ENCODE assay signal across 26 cellular contexts in the genomic region with DNA sequence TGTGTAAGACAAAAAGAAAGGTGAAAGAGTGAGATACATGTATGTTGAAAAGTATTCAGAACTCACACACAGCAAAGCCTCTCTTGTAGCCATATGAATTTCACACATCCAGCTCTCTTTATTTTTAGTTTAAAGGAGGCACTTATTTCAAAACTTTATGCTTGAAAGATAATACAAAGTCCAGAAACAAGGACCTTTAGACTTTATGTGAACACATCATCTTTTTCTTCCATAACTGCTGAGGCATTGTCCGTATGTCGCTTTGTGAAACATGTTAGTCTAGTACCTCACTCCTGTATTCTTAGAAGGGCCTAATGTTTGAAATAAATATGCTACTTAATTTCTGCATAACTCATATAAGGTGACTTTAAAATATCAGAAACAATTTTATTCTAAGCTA.
"Had no signal": no experiment of that assay in that cellular context is flagged by ENCODE, and none has a peak within 500 bp of the region (broad histone marks: within the 10 kb centered on the region; RNA-seq: fewer than 3 reads in every experiment).

No MANE protein-coding gene starts in this region.

- H3K27ac Mint-ChIP-seq: naive thymus-derived CD8-positive, alpha-beta T cell; natural killer cell treated with Interleukin-12 subunit alpha and Interleukin-12 subunit beta and Interleukin-15 and Interleukin-18, amount 100 ng/mL, for 72 hours; nephron progenitor cell; stimulated activated effector memory CD8-positive, alpha-beta T cell treated with anti-CD3 and anti-CD28 coated beads, Interleukin-12 subunit alpha, Interleukin-12 subunit beta, amount 100 ng/mL, for 72 hours; stimulated activated naive B cell treated with anti-CD40 and anti-IgM and Interleukin-4, amounts not matched to agents 10 μg/mL and 1 μg/mL and 100 μg/mL, for 72 hours; stimulated activated naive CD8-positive, alpha-beta T cell treated with anti-CD3 and anti-CD28 coated beads, Interleukin-15, Interleukin-2, amounts not matched to agents 100 ng/mL and 50 ng/mL, for 24 hours had no signal

- H3K36me3 ChIP-seq: neutrophil, pancreas, stomach, thoracic aorta, thyroid gland, tibial nerve, upper lobe of left lung, vagina had no signal

- H3K27ac ChIP-seq: neutrophil, pancreas, psoas muscle, skin epidermis, stomach, thoracic aorta, thyroid gland, tibial nerve, upper lobe of left lung, vagina had no signal

- H3K4me3 ChIP-seq: pancreas, psoas muscle, skin epidermis, stomach, thoracic aorta, thyroid gland, tibial nerve, upper lobe of left lung, vagina had no signal

- H3K27me3 ChIP-seq: neutrophil, pancreas, stomach, thyroid gland, tibial nerve, upper lobe of left lung, vagina had no signal

- DNase-seq: naive thymus-derived CD8-positive, alpha-beta T cell; nephron progenitor cell; nucleus accumbens; pancreas; psoas muscle; right cardiac atrium; stimulated activated CD4-positive, alpha-beta T cell treated with anti-CD3 and anti-CD28 coated beads, Interleukin-15, amount 100 ng/mL, for 24 hours; stimulated activated CD4-positive, alpha-beta T cell treated with anti-CD3 and anti-CD28 coated beads, Interleukin-2, amount 100 ng/mL, for 24 hours; stimulated activated CD4-positive, alpha-beta T cell treated with anti-CD3 and anti-CD28 coated beads, Interleukin-2, amount 100 ng/mL, for 48 hours; stimulated activated CD4-positive, alpha-beta T cell treated with anti-CD3 and anti-CD28 coated beads, Interleukin-4, amount 100 ng/mL, for 24 hours; stimulated activated naive B cell treated with anti-CD40 and anti-IgM and Interleukin-4, amounts not matched to agents 10 μg/mL and 1 μg/mL and 100 μg/mL, for 72 hours; stimulated activated naive CD4-positive, alpha-beta T cell treated with Interleukin-2 at 50 U/mL for 16 hours; stomach; thyroid gland; upper lobe of left lung had no signal

- FAIRE-seq: pancreas, urothelium cell line had no signal

- ATAC-seq: naive thymus-derived CD8-positive, alpha-beta T cell; natural killer cell treated with Interleukin-12 subunit alpha and Interleukin-12 subunit beta and Interleukin-15 and Interleukin-18, amount 100 ng/mL, for 72 hours; pancreas; psoas muscle; right cardiac atrium; sciatic nerve; stimulated activated effector memory CD8-positive, alpha-beta T cell treated with anti-CD3 and anti-CD28 coated beads, Interleukin-12 subunit alpha, Interleukin-12 subunit beta, amount 100 ng/mL, for 72 hours; stimulated activated naive B cell treated with anti-CD40 and anti-IgM and Interleukin-4, amounts not matched to agents 10 μg/mL and 1 μg/mL and 100 μg/mL, for 72 hours had no signal

- H3K4me1 ChIP-seq: pancreas, psoas muscle, thyroid gland, tibial nerve, upper lobe of left lung, vagina had no signal

- H3K4me3 Mint-ChIP-seq: naive thymus-derived CD8-positive, alpha-beta T cell; natural killer cell treated with Interleukin-12 subunit alpha and Interleukin-12 subunit beta and Interleukin-15 and Interleukin-18, amount 100 ng/mL, for 72 hours; nephron progenitor cell; neural crest cell; stimulated activated effector memory CD8-positive, alpha-beta T cell treated with anti-CD3 and anti-CD28 coated beads, Interleukin-12 subunit alpha, Interleukin-12 subunit beta, amount 100 ng/mL, for 72 hours; stimulated activated naive B cell treated with anti-CD40 and anti-IgM and Interleukin-4, amounts not matched to agents 10 μg/mL and 1 μg/mL and 100 μg/mL, for 72 hours; stimulated activated naive CD8-positive, alpha-beta T cell treated with anti-CD3 and anti-CD28 coated beads, Interleukin-15, Interleukin-2, amounts not matched to agents 100 ng/mL and 50 ng/mL, for 24 hours had no signal

- H3K27me3 Mint-ChIP-seq: naive thymus-derived CD8-positive, alpha-beta T cell; natural killer cell treated with Interleukin-12 subunit alpha and Interleukin-12 subunit beta and Interleukin-15 and Interleukin-18, amount 100 ng/mL, for 72 hours; stimulated activated naive B cell treated with anti-CD40 and anti-IgM and Interleukin-4, amounts not matched to agents 10 μg/mL and 1 μg/mL and 100 μg/mL, for 72 hours; stimulated activated naive CD8-positive, alpha-beta T cell treated with anti-CD3 and anti-CD28 coated beads, Interleukin-15, Interleukin-2, amounts not matched to agents 100 ng/mL and 50 ng/mL, for 24 hours had no signal

- H3K9me3 Mint-ChIP-seq: nephron progenitor cell, neural crest cell had no signal

- H3K36me3 Mint-ChIP-seq: naive thymus-derived CD8-positive, alpha-beta T cell; stimulated activated effector memory CD8-positive, alpha-beta T cell treated with anti-CD3 and anti-CD28 coated beads, Interleukin-12 subunit alpha, Interleukin-12 subunit beta, amount 100 ng/mL, for 72 hours; stimulated activated naive B cell treated with anti-CD40 and anti-IgM and Interleukin-4, amounts not matched to agents 10 μg/mL and 1 μg/mL and 100 μg/mL, for 72 hours had no signal

- H3K4me1 Mint-ChIP-seq: naive thymus-derived CD8-positive, alpha-beta T cell; nephron progenitor cell; neural crest cell; stimulated activated effector memory CD8-positive, alpha-beta T cell treated with anti-CD3 and anti-CD28 coated beads, Interleukin-12 subunit alpha, Interleukin-12 subunit beta, amount 100 ng/mL, for 72 hours; stimulated activated naive B cell treated with anti-CD40 and anti-IgM and Interleukin-4, amounts not matched to agents 10 μg/mL and 1 μg/mL and 100 μg/mL, for 72 hours had no signal

- H3K9me3 ChIP-seq: neutrophil, pancreas, psoas muscle, stomach, thoracic aorta, thyroid gland, tibial nerve, upper lobe of left lung, vagina had no signal
